8 cellular contexts compared by ENCODE assay signal in the genomic region with DNA sequence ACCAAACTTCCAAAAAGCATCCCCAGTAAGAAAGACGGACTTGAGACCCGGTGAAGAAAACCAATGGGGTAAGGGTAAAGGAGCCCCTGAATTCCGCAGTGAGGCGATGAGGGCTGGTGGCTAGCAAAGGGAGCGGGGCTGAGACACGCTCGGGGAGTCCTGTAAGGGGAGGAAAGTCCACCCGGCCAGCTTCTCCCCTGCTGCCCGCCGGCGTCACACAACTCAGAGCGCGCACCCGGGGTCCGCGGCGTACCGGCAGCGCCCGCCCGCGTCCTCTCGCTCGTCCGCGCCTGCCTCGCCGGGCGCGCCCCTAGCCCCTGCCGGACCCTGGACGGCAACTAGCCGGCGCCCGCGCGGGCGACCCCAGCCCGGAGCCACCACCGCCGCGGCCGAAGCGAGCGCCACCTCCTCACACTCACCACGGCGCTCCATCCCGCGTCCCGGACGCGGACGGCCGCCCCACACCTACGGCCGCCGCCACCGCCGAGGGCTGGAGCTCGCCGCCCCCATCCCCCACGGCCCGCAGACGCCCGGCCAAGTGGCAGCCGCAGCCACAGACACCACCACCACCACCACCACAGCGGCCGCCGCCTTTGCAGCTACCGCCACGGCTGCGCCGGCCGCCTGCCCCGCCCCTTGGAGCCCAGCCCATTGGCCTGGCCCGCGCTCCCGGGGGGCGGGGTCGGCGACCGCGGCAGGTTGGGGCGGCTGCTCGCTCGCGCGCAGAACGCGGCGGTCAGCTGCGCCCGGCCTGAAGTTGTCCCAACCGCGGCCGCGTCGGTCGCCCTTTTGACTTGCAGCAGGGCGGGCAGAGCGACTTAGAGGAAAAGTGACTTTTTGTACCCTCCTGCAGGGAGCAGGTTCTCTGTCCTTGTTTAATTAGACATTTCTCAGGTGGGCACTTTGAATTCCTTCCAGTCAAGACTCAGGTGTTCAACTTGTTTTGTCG. TPM values are rescaled to one million over a fixed set of nuclear protein-coding genes. Genes with fewer than 3 reads are reported as not detected.
DNase-seq lines count a peak whose midpoint lies in the region; ATAC-seq and TF ChIP-seq lines count a peak whose summit lies in the region.

No MANE protein-coding gene starts in this region.

- H3K4me1 ChIP-seq in ectodermal cell (ENCODE audit: control insufficient read depth, insufficient read depth, low read length) (no peaks in the 10 kb centered on the region), thoracic aorta (ENCODE audit: control insufficient read depth in 1 of 2, low read depth in 2 of 2) (peaks cover 0 to 11% of the 10 kb centered on the region in 2 donors)

- H3K27ac ChIP-seq in ectodermal cell (ENCODE audit: insufficient read depth, low read depth, low read length, poor library complexity, severe bottlenecking) (no peak overlapping the region), thoracic aorta (peak overlapping the region; percentile 70 to 82)

- ATAC-seq in GM21526 (IDR thresholded peaks at IDR 0.05; ENCODE audit: low FRiP score, unreplicated experiment): peak; percentile 91
- ATAC-seq in memory B cell (ENCODE audit: low read depth): peak; percentile 77
- peak; percentile 70 for ATAC-seq in thoracic aorta (ENCODE audit: insufficient number of reproducible peaks, low FRiP score, low read depth)

- H3K36me3 ChIP-seq in ectodermal cell (ENCODE audit: control insufficient read depth, insufficient read depth, low read length) (no peaks in the 10 kb centered on the region), thoracic aorta (no peaks in the 10 kb centered on the region)

- peaks cover 10% of the 10 kb centered on the region for H3K4me1 Mint-ChIP-seq in memory B cell

- H3K4me3 ChIP-seq in ectodermal cell (ENCODE audit: insufficient read depth, low read depth, low read length): peak overlapping the region; percentile 54
- peak overlapping the region; percentile 82 for H3K4me3 ChIP-seq in thoracic aorta

- H3K9me3 Mint-ChIP-seq in memory B cell: peaks cover 5% of the 10 kb centered on the region

- H3K9me3 ChIP-seq in ectodermal cell (ENCODE audit: control insufficient read depth, low read length): no peaks in the 10 kb centered on the region
- peaks cover 4% of the 10 kb centered on the region for H3K9me3 ChIP-seq in thoracic aorta

- peak overlapping the region; percentile 78 for H3K4me3 Mint-ChIP-seq in memory B cell

- H3K27me3 ChIP-seq in ectodermal cell (ENCODE audit: control insufficient read depth, insufficient read depth, low read length, poor library complexity, severe bottlenecking) (peaks cover 71% of the 10 kb centered on the region), thoracic aorta (replicated peaks; ENCODE audit: insufficient read depth) (no peaks in the 10 kb centered on the region)

- DNase-seq in EL (peak; percentile 81), HuH-7.5 (ENCODE audit: low spot score) (peak; percentile 71), T1000 (lab: John Stamatoyannopoulos, UW) (peak; percentile 43), memory B cell (ENCODE audit: low spot score in 2 of 2) (peak in 1 of 2 donors; percentile 22), thoracic aorta (ENCODE audit: low spot score) (no peak), hippocampal formation (lab: John Stamatoyannopoulos, UW) (no peak)

- H3K27me3 Mint-ChIP-seq in memory B cell: peaks cover 25% of the 10 kb centered on the region

- peaks cover 2% of the 10 kb centered on the region for H3K36me3 Mint-ChIP-seq in memory B cell

- WGBS in ectodermal cell, 2 experiments: 0 to 1% methylated on average over 102 of the region's 102 CpGs

- TF ChIP-seq CTCF in thoracic aorta (IDR thresholded peaks at IDR 0.05): no peak

- no peak overlapping the region for H3K27ac Mint-ChIP-seq in memory B cell

RNA-seq across cellular contexts. Expression of a gene that starts 10.0 kb away (rescaled TPM):
- 4.8 TPM for polyA plus RNA-seq in ectodermal cell (2013, experiment 1 of 4)
- 3.9 TPM for polyA plus RNA-seq in ectodermal cell (2013, experiment 2 of 4)
- polyA plus RNA-seq in ectodermal cell (2013, experiment 3 of 4): 4.9 TPM
- polyA plus RNA-seq in ectodermal cell (2013, experiment 4 of 4): 5.1 TPM
- total RNA-seq in thoracic aorta: 10 to 100 TPM; 24.9 to 39.4 TPM

Comparison
In these comparisons a context has a peak if more than half of its experiments do, and no peak if none do; other contexts are left out.
1. DNase-seq: peak in EL (single experiment), HuH-7.5 (single experiment) and T1000 (single experiment); none in thoracic aorta (single experiment) and hippocampal formation (0 of 2).
2. Peak in every context shown above with its lines, with median percentiles within 50 percentile points of each other: ATAC-seq.